Comparison of ENCODE assay signal across 12 cellular contexts in the genomic region with DNA sequence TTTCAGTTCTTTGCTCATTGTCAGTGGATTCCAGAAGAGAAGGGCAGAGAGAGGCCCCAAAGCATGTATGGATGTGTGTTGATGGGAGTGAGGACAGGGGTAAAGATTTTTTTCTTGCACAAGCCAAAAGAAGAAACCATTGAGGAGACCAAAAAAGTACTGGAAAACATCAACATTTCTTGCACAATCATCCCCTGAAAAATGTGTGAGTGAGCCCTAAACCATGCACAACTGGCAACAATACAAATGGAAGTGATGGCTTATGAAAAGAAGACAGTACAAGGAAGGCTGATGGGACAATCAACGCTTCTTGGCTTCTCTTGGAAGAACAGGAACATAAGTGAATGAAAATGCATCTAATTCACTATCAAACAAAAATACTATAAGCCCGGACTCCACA. TPM values are rescaled to one million over a fixed set of nuclear protein-coding genes. Genes with fewer than 3 reads are reported as not detected.
A peak's percentile ranks its signal among the peaks of the same experiment; 100 is the strongest.
DNase-seq lines count a peak whose midpoint lies in the region; ATAC-seq and TF ChIP-seq lines count a peak whose summit lies in the region.
"Had no signal": no experiment of that assay in that cellular context is flagged by ENCODE, and none has a peak within 500 bp of the region (broad histone marks: within the 10 kb centered on the region; RNA-seq: fewer than 3 reads in every experiment).

No MANE protein-coding gene starts in this region.

- WGBS in mesendoderm (ENCODE audit: extremely low coverage, insufficient coverage, low lambda C conversion rate), result no CpG with 5 or more reads among the region's 2 CpGs
- WGBS in thyroid gland, 2 donors, result 64 to 71% methylated on average over 2 of the region's 2 CpGs

- no peaks in the 10 kb centered on the region for H3K79me1 ChIP-seq in mesendoderm (ENCODE audit: low read length)

- TF ChIP-seq CTCF in HEK293 (tag by site-specific recombination; IDR thresholded peaks at IDR 0.05) (no peak), cardiac fibroblast (IDR thresholded peaks at IDR 0.05; ENCODE audit: low read depth, low read length) (no peak), thyroid gland (IDR thresholded peaks at IDR 0.05) (no peak)

- no peak overlapping the region for H4K8ac ChIP-seq in mesendoderm (ENCODE audit: low read depth, low read length)

- H3K27ac ChIP-seq in HEK293 (ENCODE audit: extremely low read depth, low read depth, low read length), result 0 out of 2 replicates have a peak overlapping the region, but pooled peaks have one; percentile 16
- H3K27ac ChIP-seq in mesendoderm (ENCODE audit: low read depth, low read length), result no peak overlapping the region
- peak overlapping the region; percentile 36 to 80 (median 57) for H3K27ac ChIP-seq in thyroid gland

- H3K4me3 ChIP-seq in HEK293 (ENCODE audit: low read depth, low read length) (no peak overlapping the region), cardiac fibroblast (replicated peaks in 1 of 2; ENCODE audit: low read depth in 2 of 2, low read length in 2 of 2) (no peak overlapping the region), mesendoderm (ENCODE audit: low read length) (no peak overlapping the region), thyroid gland (replicated peaks in 1 of 3) (no peak overlapping the region)

- POLR2A ChIA-PET in HEK293 (lab: Yijun Ruan, JAX), result interaction anchor here (1.5 kb wide), 1 partner anchor 42 kb away, joined by 8 read pairs; no protein-coding TSS in a partner anchor

- H3K18ac ChIP-seq in mesendoderm (ENCODE audit: low read length), result peak overlapping the region; percentile 57

- H3K9me3 ChIP-seq in HEK293 (ENCODE audit: control insufficient read depth, insufficient read depth, low read depth, low read length), result no peaks in the 10 kb centered on the region
- no peaks in the 10 kb centered on the region for H3K9me3 ChIP-seq in thyroid gland

- no peak overlapping the region for H2BK5ac ChIP-seq in mesendoderm (ENCODE audit: low read length)

- H3K4me1 ChIP-seq in HEK293 (ENCODE audit: control insufficient read depth, insufficient read depth, low read length), result peaks cover 28% of the 10 kb centered on the region
- H3K4me1 ChIP-seq in mesendoderm (ENCODE audit: control insufficient read depth, low read depth, low read length), result peaks cover 15% of the 10 kb centered on the region
- peaks cover 21 to 47% of the 10 kb centered on the region in 2 donors for H3K4me1 ChIP-seq in thyroid gland

- H3K23ac ChIP-seq in mesendoderm (ENCODE audit: low read length), result no peak overlapping the region

- H3K56ac ChIP-seq in mesendoderm (ENCODE audit: low read length), result no peak overlapping the region

- no peak overlapping the region for H2AK5ac ChIP-seq in mesendoderm (ENCODE audit: low read length)

- H2BK120ac ChIP-seq in mesendoderm (ENCODE audit: low read depth, low read length), result no peak overlapping the region

- H3K36me3 ChIP-seq in HEK293 (ENCODE audit: control insufficient read depth in 2 of 2, insufficient read depth in 1 of 2, low read length in 2 of 2) (no peaks in the 10 kb centered on the region), mesendoderm (ENCODE audit: control insufficient read depth, insufficient read depth, low read length) (no peaks in the 10 kb centered on the region), thyroid gland (no peaks in the 10 kb centered on the region)

- peak overlapping the region; percentile 77 for H2BK15ac ChIP-seq in mesendoderm (replicated peaks; ENCODE audit: low read depth)

- DNase-seq in cardiac fibroblast (ENCODE audit: low read depth in 2 of 2), result peak; percentile 92 to 93
- no peak for DNase-seq in mesendoderm
- DNase-seq in thyroid gland, result no peak
- no peak for DNase-seq in ureter (ENCODE audit: low spot score)
- DNase-seq in NCI-H1436 (lab: John Stamatoyannopoulos, UW), result no peak
- no peak for DNase-seq in NCI-H446 (lab: John Stamatoyannopoulos, UW)
- DNase-seq: activated naive CD8-positive, alpha-beta T cell treated with anti-CD3 and anti-CD28 coated beads, Interleukin-2, amount 50 U/mL, for 24 hours; hippocampal formation; NCI-H1092 had no signal

- no peak for ATAC-seq in HG03045 (IDR thresholded peaks at IDR 0.05; ENCODE audit: unreplicated experiment)
- ATAC-seq: activated naive CD8-positive, alpha-beta T cell treated with anti-CD3 and anti-CD28 coated beads, Interleukin-2, amount 50 U/mL, for 24 hours; Panc1 had no signal

- H4K5ac ChIP-seq in mesendoderm (ENCODE audit: low read length), result no peak overlapping the region

- TF ChIP-seq POLR2A in thyroid gland (IDR thresholded peaks at IDR 0.05), result no peak

- H3K27me3 ChIP-seq in mesendoderm (ENCODE audit: insufficient read depth, low read length, poor library complexity) (no peaks in the 10 kb centered on the region), thyroid gland (no peaks in the 10 kb centered on the region)

- CTCF ChIA-PET in HEK293 (lab: Yijun Ruan, JAX), result interaction anchor here (0.6 to 1.0 kb wide), 4 partner anchors 86 to 827 kb away, joined by 3 to 5 read pairs (median 3); no protein-coding TSS in a partner anchor

- no peak overlapping the region for H3K4me2 ChIP-seq in mesendoderm (ENCODE audit: low read length)

- H3K4ac ChIP-seq in mesendoderm (ENCODE audit: low read depth, low read length), result peak overlapping the region; percentile 2

- H3K79me2 ChIP-seq in mesendoderm (ENCODE audit: control insufficient read depth, insufficient read depth, low read length), result peaks cover 4% of the 10 kb centered on the region

- intact Hi-C loops in thyroid gland (cut with DNase I), result no loop called here

- H3K9ac ChIP-seq in mesendoderm (ENCODE audit: low read length), result no peak overlapping the region

TF ChIP-seq in HEK293, 187 proteins besides CTCF, POLR2A, EP300 and RAD21:
- TF ChIP-seq ZNF777 (tag by site-specific recombination; IDR thresholded peaks at IDR 0.05; ENCODE audit: borderline replicate concordance) (no peak), ZNF514 (tag by site-specific recombination; IDR thresholded peaks at IDR 0.05) (no peak), ZNF785 (tag by site-specific recombination; IDR thresholded peaks at IDR 0.05) (no peak), ZNF433 (tag by site-specific recombination; IDR thresholded peaks at IDR 0.05; ENCODE audit: low read depth) (no peak), ZNF624 (tag by site-specific recombination; IDR thresholded peaks at IDR 0.05) (no peak), PRDM1 (tag by site-specific recombination; IDR thresholded peaks at IDR 0.05) (0 out of 2 replicates have a peak, but pooled peaks have one; percentile 1), ZNF121 (tag by site-specific recombination; IDR thresholded peaks at IDR 0.05) (no peak)
- TF ChIP-seq, protein P1, sequence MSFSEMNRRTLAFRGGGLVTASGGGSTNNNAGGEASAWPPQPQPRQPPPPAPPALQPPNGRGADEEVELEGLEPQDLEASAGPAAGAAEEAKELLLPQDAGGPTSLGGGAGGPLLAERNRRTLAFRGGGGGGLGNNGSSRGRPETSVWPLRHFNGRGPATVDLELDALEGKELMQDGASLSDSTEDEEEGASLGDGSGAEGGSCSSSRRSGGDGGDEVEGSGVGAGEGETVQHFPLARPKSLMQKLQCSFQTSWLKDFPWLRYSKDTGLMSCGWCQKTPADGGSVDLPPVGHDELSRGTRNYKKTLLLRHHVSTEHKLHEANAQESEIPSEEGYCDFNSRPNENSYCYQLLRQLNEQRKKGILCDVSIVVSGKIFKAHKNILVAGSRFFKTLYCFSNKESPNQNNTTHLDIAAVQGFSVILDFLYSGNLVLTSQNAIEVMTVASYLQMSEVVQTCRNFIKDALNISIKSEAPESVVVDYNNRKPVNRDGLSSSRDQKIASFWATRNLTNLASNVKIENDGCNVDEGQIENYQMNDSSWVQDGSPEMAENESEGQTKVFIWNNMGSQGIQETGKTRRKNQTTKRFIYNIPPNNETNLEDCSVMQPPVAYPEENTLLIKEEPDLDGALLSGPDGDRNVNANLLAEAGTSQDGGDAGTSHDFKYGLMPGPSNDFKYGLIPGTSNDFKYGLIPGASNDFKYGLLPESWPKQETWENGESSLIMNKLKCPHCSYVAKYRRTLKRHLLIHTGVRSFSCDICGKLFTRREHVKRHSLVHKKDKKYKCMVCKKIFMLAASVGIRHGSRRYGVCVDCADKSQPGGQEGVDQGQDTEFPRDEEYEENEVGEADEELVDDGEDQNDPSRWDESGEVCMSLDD (tag by site-specific recombination; IDR thresholded peaks at IDR 0.05), result no peak

RNA-seq across cellular contexts. Expression of gene SMAD7, which starts 5.6 kb away (rescaled TPM):
- polyA plus RNA-seq in mesendoderm (2013, experiment 1 of 2), result 25.8 TPM
- 23.8 TPM for polyA plus RNA-seq in mesendoderm (2013, experiment 2 of 2)
- 10 to 100 TPM; 40.1 to 69.3 (median 59.2) TPM for total RNA-seq in thyroid gland
- total RNA-seq in ureter, result 23.2 TPM

Comparison
In these comparisons a context has a peak if more than half of its experiments do, and no peak if none do; other contexts are left out.
1. DNase-seq: peak in cardiac fibroblast (2 of 2); none in mesendoderm (single experiment), thyroid gland (0 of 2), ureter (single experiment), NCI-H1436 (single experiment) and NCI-H446 (0 of 2).